Comparison of ENCODE assay signal across 19 cellular contexts in the genomic region with DNA sequence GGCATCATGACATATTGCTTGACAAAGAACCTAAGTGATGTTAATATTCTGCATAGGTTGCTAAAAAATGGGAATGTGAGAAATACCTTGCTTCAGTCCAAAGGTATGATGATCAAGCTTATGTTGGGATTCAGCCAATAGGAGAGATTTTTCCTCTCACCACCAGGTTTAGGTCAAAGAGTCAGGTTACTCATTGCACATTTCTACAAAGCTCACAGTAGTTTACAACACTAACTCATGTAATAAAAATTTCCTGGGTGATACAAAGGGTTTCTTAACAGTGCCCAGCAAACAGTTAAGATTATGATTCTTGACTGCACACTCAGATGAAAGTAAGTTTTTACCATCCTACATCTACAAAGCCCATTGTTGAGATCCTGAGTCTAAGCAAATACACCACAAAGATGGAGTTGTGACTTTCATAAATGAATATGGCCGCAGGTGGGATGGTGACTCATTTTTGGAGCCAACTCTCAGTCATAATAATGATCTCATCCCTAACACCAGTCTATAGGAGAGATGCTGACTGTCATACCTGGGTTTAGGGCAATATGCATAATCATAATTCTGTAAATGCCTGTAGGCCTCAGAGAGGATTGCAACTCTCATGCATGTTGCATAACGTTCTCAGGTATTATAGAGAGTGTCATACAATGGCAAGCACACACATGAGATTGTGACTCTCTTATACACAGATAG. TPM values are rescaled to one million over a fixed set of nuclear protein-coding genes. Genes with fewer than 3 reads are reported as not detected.
"Had no signal": no experiment of that assay in that cellular context is flagged by ENCODE, and none has a peak within 500 bp of the region (broad histone marks: within the 10 kb centered on the region; RNA-seq: fewer than 3 reads in every experiment).

No MANE protein-coding gene starts in this region.

RNA-seq across cellular contexts. Expression of a gene that starts 10.6 kb away (rescaled TPM):
- total RNA-seq: kidney, left colon, left ventricle myocardium inferior, lung, mesothelial cell of epicardium, mononuclear cell, natural killer cell, occipital lobe, osteocyte, posterior vena cava, psoas muscle, sigmoid colon, spleen, stomach, thyroid gland, transverse colon, upper lobe of left lung, urinary bladder, vagina had no signal
